1 cellular context compared by ENCODE assay signal in the genomic region with DNA sequence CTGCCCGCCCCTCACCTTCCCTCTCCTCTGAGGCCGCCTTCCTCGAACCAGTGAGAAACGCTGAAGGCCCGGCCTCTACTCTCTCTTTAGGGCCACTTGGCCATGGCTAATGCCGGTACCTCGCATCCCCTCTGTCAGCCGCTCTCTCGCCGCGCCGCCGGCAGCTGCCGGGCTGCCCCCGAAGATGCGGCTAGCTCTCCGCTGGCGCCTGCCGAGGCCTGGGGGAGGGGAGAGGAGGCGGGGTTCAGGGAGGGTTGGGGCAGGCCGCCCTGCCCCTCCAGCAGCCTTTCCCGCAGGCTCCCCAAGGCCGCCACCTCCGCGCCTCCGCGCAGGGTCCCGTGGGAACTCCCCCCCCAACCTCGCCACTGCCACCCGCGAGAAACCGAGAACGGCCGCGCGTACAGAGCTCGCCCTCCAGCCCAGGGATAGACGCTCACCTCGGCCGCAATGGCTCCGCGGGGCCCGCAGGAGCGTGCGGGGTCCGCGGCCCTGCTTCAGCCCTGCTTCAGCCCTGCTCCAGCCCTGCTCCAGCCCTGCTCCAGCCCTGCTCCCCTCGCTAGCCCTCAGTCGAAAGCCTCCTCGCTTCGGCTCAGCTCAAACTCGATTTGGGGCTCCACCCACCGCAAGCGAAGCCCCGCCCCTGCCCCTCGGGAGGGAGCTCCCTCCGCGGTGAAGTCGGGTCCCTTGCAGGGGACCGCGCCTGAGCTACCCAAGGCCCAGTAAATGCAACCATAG.
TF ChIP-seq lines count a peak whose summit lies in the region.

A gene with protein sequence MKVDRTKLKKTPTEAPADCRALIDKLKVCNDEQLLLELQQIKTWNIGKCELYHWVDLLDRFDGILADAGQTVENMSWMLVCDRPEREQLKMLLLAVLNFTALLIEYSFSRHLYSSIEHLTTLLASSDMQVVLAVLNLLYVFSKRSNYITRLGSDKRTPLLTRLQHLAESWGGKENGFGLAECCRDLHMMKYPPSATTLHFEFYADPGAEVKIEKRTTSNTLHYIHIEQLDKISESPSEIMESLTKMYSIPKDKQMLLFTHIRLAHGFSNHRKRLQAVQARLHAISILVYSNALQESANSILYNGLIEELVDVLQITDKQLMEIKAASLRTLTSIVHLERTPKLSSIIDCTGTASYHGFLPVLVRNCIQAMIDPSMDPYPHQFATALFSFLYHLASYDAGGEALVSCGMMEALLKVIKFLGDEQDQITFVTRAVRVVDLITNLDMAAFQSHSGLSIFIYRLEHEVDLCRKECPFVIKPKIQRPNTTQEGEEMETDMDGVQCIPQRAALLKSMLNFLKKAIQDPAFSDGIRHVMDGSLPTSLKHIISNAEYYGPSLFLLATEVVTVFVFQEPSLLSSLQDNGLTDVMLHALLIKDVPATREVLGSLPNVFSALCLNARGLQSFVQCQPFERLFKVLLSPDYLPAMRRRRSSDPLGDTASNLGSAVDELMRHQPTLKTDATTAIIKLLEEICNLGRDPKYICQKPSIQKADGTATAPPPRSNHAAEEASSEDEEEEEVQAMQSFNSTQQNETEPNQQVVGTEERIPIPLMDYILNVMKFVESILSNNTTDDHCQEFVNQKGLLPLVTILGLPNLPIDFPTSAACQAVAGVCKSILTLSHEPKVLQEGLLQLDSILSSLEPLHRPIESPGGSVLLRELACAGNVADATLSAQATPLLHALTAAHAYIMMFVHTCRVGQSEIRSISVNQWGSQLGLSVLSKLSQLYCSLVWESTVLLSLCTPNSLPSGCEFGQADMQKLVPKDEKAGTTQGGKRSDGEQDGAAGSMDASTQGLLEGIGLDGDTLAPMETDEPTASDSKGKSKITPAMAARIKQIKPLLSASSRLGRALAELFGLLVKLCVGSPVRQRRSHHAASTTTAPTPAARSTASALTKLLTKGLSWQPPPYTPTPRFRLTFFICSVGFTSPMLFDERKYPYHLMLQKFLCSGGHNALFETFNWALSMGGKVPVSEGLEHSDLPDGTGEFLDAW (N-terminal part only) (minus strand): TSS at position 569 of the 735 bp plus-strand sequence. CDS start 32,612 bp downstream, outside the sequence.

TF ChIP-seq in GM12878, 131 proteins besides CTCF, POLR2A, EP300 and RAD21 (continued from another document):
- TF ChIP-seq MTA2 (IDR thresholded peaks at IDR 0.05; ENCODE audit: low read depth) (no peak), TBL1XR1 (IDR thresholded peaks at IDR 0.05; ENCODE audit: low read depth, low read length) (0 out of 2 replicates have a peak, but pooled peaks have one; percentile 19), BHLHE40 (IDR thresholded peaks at IDR 0.05; ENCODE audit: borderline replicate concordance in 1 of 2, low read depth in 2 of 2, low read length in 1 of 2) (peak; percentile 43 to 70; a peak in 3 of 4 replicates), MEF2B (IDR thresholded peaks at IDR 0.05; ENCODE audit: partially characterized antibody, poor library complexity, severe bottlenecking) (peak; percentile 93), TARDBP (IDR thresholded peaks at IDR 0.05; ENCODE audit: borderline replicate concordance) (peak; percentile 43; the same call in 1 of the 2 replicates), JUND (IDR thresholded peaks at IDR 0.05; ENCODE audit: low read depth, low read length) (no peak), SMAD5 (IDR thresholded peaks at IDR 0.05; ENCODE audit: low read depth) (0 out of 2 replicates have a peak, but pooled peaks have one; percentile 27), RAD51 (IDR thresholded peaks at IDR 0.05) (no peak), EED (IDR thresholded peaks at IDR 0.05; ENCODE audit: low read depth) (peak; percentile 53), FOXK2 (IDR thresholded peaks at IDR 0.05) (no peak), MXI1 (IDR thresholded peaks at IDR 0.05; ENCODE audit: low read depth, low read length) (peak; percentile 26; the same call in 1 of the 2 replicates), POLR2AphosphoS2 (IDR thresholded peaks at IDR 0.05; ENCODE audit: low read depth, low read length) (0 out of 2 replicates have a peak, but pooled peaks have one; percentile 29), IKZF1 (conservative IDR thresholded peaks at IDR 0.05) (peak; percentile 89), YY1 (IDR thresholded peaks at IDR 0.05; ENCODE audit: low read depth, low read length) (peak; percentile 30; the same call in 1 of the 2 replicates), CHD2 (IDR thresholded peaks at IDR 0.05; ENCODE audit: borderline replicate concordance, low read depth, low read length) (peak; percentile 30; the same call in 1 of the 2 replicates), TCF12 (IDR thresholded peaks at IDR 0.05; ENCODE audit: low read depth, low read length) (peak; percentile 31; the same call in 1 of the 2 replicates), RB1 (IDR thresholded peaks at IDR 0.05; ENCODE audit: borderline replicate concordance) (no peak), IKZF2 (IDR thresholded peaks at IDR 0.05) (peak; percentile 51 to 53; a peak in 2 of 4 replicates)
- TF ChIP-seq, protein P1, sequence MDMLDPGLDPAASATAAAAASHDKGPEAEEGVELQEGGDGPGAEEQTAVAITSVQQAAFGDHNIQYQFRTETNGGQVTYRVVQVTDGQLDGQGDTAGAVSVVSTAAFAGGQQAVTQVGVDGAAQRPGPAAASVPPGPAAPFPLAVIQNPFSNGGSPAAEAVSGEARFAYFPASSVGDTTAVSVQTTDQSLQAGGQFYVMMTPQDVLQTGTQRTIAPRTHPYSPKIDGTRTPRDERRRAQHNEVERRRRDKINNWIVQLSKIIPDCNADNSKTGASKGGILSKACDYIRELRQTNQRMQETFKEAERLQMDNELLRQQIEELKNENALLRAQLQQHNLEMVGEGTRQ (IDR thresholded peaks at IDR 0.05; ENCODE audit: borderline replicate concordance, low read depth, low read length), result no peak
- TF ChIP-seq, protein P2, sequence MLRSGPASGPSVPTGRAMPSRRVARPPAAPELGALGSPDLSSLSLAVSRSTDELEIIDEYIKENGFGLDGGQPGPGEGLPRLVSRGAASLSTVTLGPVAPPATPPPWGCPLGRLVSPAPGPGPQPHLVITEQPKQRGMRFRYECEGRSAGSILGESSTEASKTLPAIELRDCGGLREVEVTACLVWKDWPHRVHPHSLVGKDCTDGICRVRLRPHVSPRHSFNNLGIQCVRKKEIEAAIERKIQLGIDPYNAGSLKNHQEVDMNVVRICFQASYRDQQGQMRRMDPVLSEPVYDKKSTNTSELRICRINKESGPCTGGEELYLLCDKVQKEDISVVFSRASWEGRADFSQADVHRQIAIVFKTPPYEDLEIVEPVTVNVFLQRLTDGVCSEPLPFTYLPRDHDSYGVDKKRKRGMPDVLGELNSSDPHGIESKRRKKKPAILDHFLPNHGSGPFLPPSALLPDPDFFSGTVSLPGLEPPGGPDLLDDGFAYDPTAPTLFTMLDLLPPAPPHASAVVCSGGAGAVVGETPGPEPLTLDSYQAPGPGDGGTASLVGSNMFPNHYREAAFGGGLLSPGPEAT (IDR thresholded peaks at IDR 0.05; ENCODE audit: low read depth), result peak; percentile 36; the same call in 1 of the 2 replicates
